1 cellular context compared by ENCODE assay signal in genomic region chr1:66725885-66726665, GRCh38.
TF ChIP-seq lines count a peak whose summit lies in the region.

No MANE protein-coding gene starts in this region.

TF ChIP-seq in endothelial cell of umbilical vein, 7 proteins besides CTCF, POLR2A, EP300 and RAD21 (continued from another document):
- TF ChIP-seq GATA2 (IDR thresholded peaks at IDR 0.05; ENCODE audit: insufficient read depth, insufficient read length, low read depth, low read length) (no peak), FOS (IDR thresholded peaks at IDR 0.05; ENCODE audit: borderline replicate concordance, insufficient read depth, low read length) (no peak), EZH2 (IDR thresholded peaks at IDR 0.05; ENCODE audit: borderline replicate concordance, low read depth, low read length, severe bottlenecking) (no peak), POLR2AphosphoS5 (IDR thresholded peaks at IDR 0.05; ENCODE audit: insufficient read depth, low read depth, low read length) (no peak), MAX (IDR thresholded peaks at IDR 0.05; ENCODE audit: insufficient read depth, insufficient read length) (no peak), JUN (IDR thresholded peaks at IDR 0.05; ENCODE audit: borderline replicate concordance, insufficient read depth, insufficient read length, low read depth) (no peak)
